ENCODE assay signal across 8 cellular contexts in the genomic region with DNA sequence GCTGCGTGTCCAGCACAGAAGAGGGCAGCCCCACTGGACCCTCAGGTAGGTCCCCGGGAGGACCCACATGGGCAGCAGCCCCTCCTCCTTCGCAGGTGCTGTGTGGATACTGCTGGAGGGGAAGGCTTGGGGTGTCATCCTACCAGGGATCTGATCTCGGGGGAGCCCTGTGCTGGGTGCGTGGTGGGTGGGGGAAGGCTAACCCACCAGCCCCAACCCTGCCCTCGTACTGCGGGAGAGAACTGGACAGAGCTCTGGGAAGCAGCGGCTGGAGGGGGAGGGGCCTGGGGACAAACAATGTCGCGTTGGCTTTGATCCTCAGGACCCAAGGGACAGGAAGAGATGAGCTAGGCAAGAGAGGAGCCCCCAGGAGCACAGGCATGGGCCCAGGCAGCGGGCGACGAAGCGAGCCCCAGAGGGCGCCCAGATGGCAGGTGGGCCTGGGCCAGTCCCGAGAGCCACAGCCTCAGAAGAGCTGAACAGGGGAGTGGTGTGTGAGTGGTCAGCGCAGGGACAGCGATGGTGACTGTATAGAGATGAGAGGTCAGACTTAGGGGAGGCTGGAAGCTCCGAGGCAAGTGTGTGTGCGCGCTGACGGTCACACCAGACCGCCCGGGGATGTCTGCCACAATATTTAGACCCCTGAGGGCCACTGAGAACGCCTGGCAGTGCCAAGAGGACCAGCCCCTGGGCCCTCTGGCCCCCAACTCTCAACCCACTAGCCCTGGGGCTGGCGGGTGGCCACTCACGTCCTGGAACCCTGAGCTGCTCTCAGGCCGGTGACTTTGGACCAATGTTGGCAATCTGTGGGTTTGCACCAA. TPM values are rescaled to one million over a fixed set of nuclear protein-coding genes. Genes with fewer than 3 reads are reported as not detected.
DNase-seq lines count a peak whose midpoint lies in the region; TF ChIP-seq lines count a peak whose summit lies in the region.

No MANE protein-coding gene starts in this region.

- peaks cover 4% of the 10 kb centered on the region for H3K27me3 Mint-ChIP-seq in H9 (ENCODE audit: low read depth)
- no peaks in the 10 kb centered on the region for H3K27me3 Mint-ChIP-seq in activated CD4-positive, alpha-beta memory T cell treated with anti-CD3 and anti-CD28 coated beads, Interleukin-2, amount 10 ng/mL, durations not matched to agents 7 days and 5 days

- H3K79me1 ChIP-seq in H9 (ENCODE audit: insufficient read depth, low read depth, low read length, poor library complexity, severe bottlenecking), result peaks cover 6% of the 10 kb centered on the region

- H3K14ac ChIP-seq in H9 (ENCODE audit: insufficient read depth, low read length), result no peak overlapping the region

- no peak overlapping the region for H3K9ac ChIP-seq in H9 (ENCODE audit: extremely low read depth, insufficient read length, low read length)

- no CpG with 5 or more reads among the region's 28 CpGs for WGBS in H9 (ENCODE audit: extremely low coverage, insufficient read length, low lambda C conversion rate)

- H3K9me3 ChIP-seq in H9 (ENCODE audit: control insufficient read depth, low read depth, low read length), result no peaks in the 10 kb centered on the region
- H3K9me3 ChIP-seq in right atrium auricular region, result no peaks in the 10 kb centered on the region

- H3K56ac ChIP-seq in H9 (ENCODE audit: insufficient read length, low read depth, low read length), result no peak overlapping the region

- no peak overlapping the region for H3K27ac Mint-ChIP-seq in H9
- H3K27ac Mint-ChIP-seq in activated CD4-positive, alpha-beta memory T cell treated with anti-CD3 and anti-CD28 coated beads, Interleukin-2, amount 10 ng/mL, durations not matched to agents 7 days and 5 days, result peak overlapping the region; percentile 80

- H3K4me1 ChIP-seq in H9 (ENCODE audit: insufficient read depth, low read length) (no peaks in the 10 kb centered on the region), right atrium auricular region (peaks cover 0 to 57% of the 10 kb centered on the region in 2 donors)

- no peaks in the 10 kb centered on the region for H3K23me2 ChIP-seq in H9 (ENCODE audit: insufficient read length, low read depth, low read length, poor library complexity, severe bottlenecking)

- no peak overlapping the region for H4K5ac ChIP-seq in H9 (ENCODE audit: insufficient read length, low read depth, low read length)

- no peak overlapping the region for H2BK15ac ChIP-seq in H9 (ENCODE audit: low read depth, low read length)

- H4K20me1 ChIP-seq in H9 (ENCODE audit: control insufficient read depth, insufficient read depth, insufficient read length), result no peaks in the 10 kb centered on the region

- H3K18ac ChIP-seq in H9 (ENCODE audit: insufficient read length, low read depth, low read length), result no peak overlapping the region

- H3K23ac ChIP-seq in H9 (ENCODE audit: insufficient read length, low read depth, low read length), result no peak overlapping the region

- H3K4me3 Mint-ChIP-seq in H9, result peak overlapping the region; percentile 52 to 76
- H3K4me3 Mint-ChIP-seq in activated CD4-positive, alpha-beta memory T cell treated with anti-CD3 and anti-CD28 coated beads, Interleukin-2, amount 10 ng/mL, durations not matched to agents 7 days and 5 days, result peak overlapping the region; percentile 76

- H3K27ac ChIP-seq in H9 (ENCODE audit: insufficient read length, low read depth, low read length) (no peak overlapping the region), right atrium auricular region (peak overlapping the region; percentile 96 to 98), skin epidermis (peak overlapping the region in 20 of 21 experiments; percentile 82 to 99 (median 96))

- no peak overlapping the region for H2BK5ac ChIP-seq in H9 (ENCODE audit: insufficient read length, low read length)

- H3K27me3 ChIP-seq in H9 (ENCODE audit: insufficient read depth, low read length), result no peaks in the 10 kb centered on the region
- H3K27me3 ChIP-seq in right atrium auricular region, result no peaks in the 10 kb centered on the region

- H2AK5ac ChIP-seq in H9 (ENCODE audit: insufficient read length, low read length), result no peak overlapping the region

- DNase-seq in H9 (no peak), right atrium auricular region (ENCODE audit: low spot score) (no peak), NCI-H1436 treated with DMSO at 0.1 percent for 48 hours (lab: John Stamatoyannopoulos, UW) (no peak), GM10266 (ENCODE audit: extremely low spot score) (no peak), NCI-H1105 treated with DMSO at 0.1 percent for 48 hours (lab: John Stamatoyannopoulos, UW) (no peak)
- DNase-seq in activated CD4-positive, alpha-beta memory T cell treated with anti-CD3 and anti-CD28 coated beads, Interleukin-2, amount 10 ng/mL, durations not matched to agents 7 days and 5 days, result no peak
- DNase-seq in stimulated activated naive CD4-positive, alpha-beta T cell (lab: John Stamatoyannopoulos, UW), result no peak

- H3K4me1 Mint-ChIP-seq in H9, result peaks cover 2 to 10% of the 10 kb centered on the region in 2 experiments; a peak in 2 of 4 replicates
- peaks cover 30% of the 10 kb centered on the region for H3K4me1 Mint-ChIP-seq in activated CD4-positive, alpha-beta memory T cell treated with anti-CD3 and anti-CD28 coated beads, Interleukin-2, amount 10 ng/mL, durations not matched to agents 7 days and 5 days

- H3K4ac ChIP-seq in H9 (ENCODE audit: low read depth, low read length), result no peak overlapping the region

- H3K4me3 ChIP-seq in right atrium auricular region, result peak overlapping the region; percentile 80 to 83
- H3K4me3 ChIP-seq in skin epidermis, result peak overlapping the region; percentile 52 to 97 (median 70)

- CTCF ChIA-PET in activated CD4-positive, alpha-beta memory T cell treated with anti-CD3 and anti-CD28 coated beads, Interleukin-2, amount 10 ng/mL, durations not matched to agents 7 days and 5 days (lab: Charles Lee), result no interaction called here

- H3T11ph ChIP-seq in H9 (ENCODE audit: low read length), result no peak overlapping the region

- H3K36me3 ChIP-seq in right atrium auricular region, result peaks cover 27% of the 10 kb centered on the region

- H2AFZ ChIP-seq in H9 (ENCODE audit: low read length), result no peak overlapping the region

- H2BK120ac ChIP-seq in H9 (ENCODE audit: low read depth, low read length, poor library complexity, severe bottlenecking), result no peak overlapping the region

- peaks cover 6 to 14% (median 14%) of the 10 kb centered on the region in 3 experiments; a peak in 6 of 7 replicates for H3K36me3 Mint-ChIP-seq in H9 (ENCODE audit: insufficient read depth in 1 of 3, low read depth in 3 of 3)
- H3K36me3 Mint-ChIP-seq in activated CD4-positive, alpha-beta memory T cell treated with anti-CD3 and anti-CD28 coated beads, Interleukin-2, amount 10 ng/mL, durations not matched to agents 7 days and 5 days (ENCODE audit: low read depth), result peaks cover 24% of the 10 kb centered on the region

- no peak overlapping the region for H2BK12ac ChIP-seq in H9 (ENCODE audit: insufficient read length, low read depth, low read length)

- H4K8ac ChIP-seq in H9 (replicated peaks; ENCODE audit: insufficient read length, low read depth, low read length), result no peak overlapping the region

- no peak overlapping the region for H4K91ac ChIP-seq in H9 (ENCODE audit: insufficient read length, low read depth, low read length)

- H3K4me2 ChIP-seq in H9 (ENCODE audit: insufficient read depth, insufficient read length, low read length), result peak overlapping the region; percentile 33

- POLR2A ChIA-PET in activated CD4-positive, alpha-beta memory T cell treated with anti-CD3 and anti-CD28 coated beads, Interleukin-2, amount 10 ng/mL, durations not matched to agents 7 days and 5 days (lab: Charles Lee), result interaction anchor here (0.8 to 6.0 kb wide), 8 partner anchors 11 to 91 kb away, joined by 3 to 55 read pairs (median 6); partner anchors contain the start of genes ALG12 and CRELD2

- TF ChIP-seq CTCF in H9 (conservative IDR thresholded peaks at IDR 0.05) (no peak), right atrium auricular region (IDR thresholded peaks at IDR 0.05) (no peak), GM10266 (IDR thresholded peaks at IDR 0.05; ENCODE audit: control insufficient read depth, insufficient read depth, low read depth, missing control alignments) (no peak)

- no peaks in the 10 kb centered on the region for H3K9me3 Mint-ChIP-seq in H9
- no peaks in the 10 kb centered on the region for H3K9me3 Mint-ChIP-seq in activated CD4-positive, alpha-beta memory T cell treated with anti-CD3 and anti-CD28 coated beads, Interleukin-2, amount 10 ng/mL, durations not matched to agents 7 days and 5 days

- peaks cover 3% of the 10 kb centered on the region; the same call in 1 of the 2 replicates for H3K79me2 ChIP-seq in H9 (ENCODE audit: insufficient read depth, low read length)

- no peak overlapping the region for H2BK20ac ChIP-seq in H9 (ENCODE audit: low read depth, low read length, poor library complexity, severe bottlenecking)

RNA-seq across cellular contexts. Expression of gene PIM3, which starts 1.4 kb away (rescaled TPM):
- 43.4 and 45.1 TPM in 2 replicates for total RNA-seq in H9 (2021)
- total RNA-seq in activated CD4-positive, alpha-beta memory T cell treated with anti-CD3 and anti-CD28 coated beads, Interleukin-2, amount 10 ng/mL, durations not matched to agents 7 days and 5 days, result 10 to 100 TPM; 60.1 to 62.3 TPM
- 10 to 100 TPM; 64.5 to 66.9 TPM for total RNA-seq in right atrium auricular region

RNA-seq across cellular contexts. Expression of gene CRELD2, which starts 40.7 kb away (rescaled TPM):
- total RNA-seq in H9 (2021) (34.7 and 37.9 TPM in 2 replicates), right atrium auricular region (10 to 100 TPM; 16.1 to 28.5 TPM)
- total RNA-seq in activated CD4-positive, alpha-beta memory T cell treated with anti-CD3 and anti-CD28 coated beads, Interleukin-2, amount 10 ng/mL, durations not matched to agents 7 days and 5 days, result 10 to 100 TPM; 50.0 to 51.2 TPM

RNA-seq across cellular contexts. Expression of gene ALG12, which starts 40.9 kb away (rescaled TPM):
- 19.2 and 20.6 TPM in 2 replicates for total RNA-seq in H9 (2021)
- 10 to 100 TPM; 14.7 to 20.6 TPM for total RNA-seq in activated CD4-positive, alpha-beta memory T cell treated with anti-CD3 and anti-CD28 coated beads, Interleukin-2, amount 10 ng/mL, durations not matched to agents 7 days and 5 days
- 10 to 100 TPM; 19.7 to 19.8 TPM for total RNA-seq in right atrium auricular region

RNA-seq across cellular contexts. Expression of gene IL17REL, which starts 53.4 kb away (rescaled TPM):
- total RNA-seq in H9 (2021) (0.11 and 0.20 TPM in 2 replicates), right atrium auricular region (not detected)
- total RNA-seq in activated CD4-positive, alpha-beta memory T cell treated with anti-CD3 and anti-CD28 coated beads, Interleukin-2, amount 10 ng/mL, durations not matched to agents 7 days and 5 days, result not detected
